1 cellular context compared by ENCODE assay signal in the genomic region with DNA sequence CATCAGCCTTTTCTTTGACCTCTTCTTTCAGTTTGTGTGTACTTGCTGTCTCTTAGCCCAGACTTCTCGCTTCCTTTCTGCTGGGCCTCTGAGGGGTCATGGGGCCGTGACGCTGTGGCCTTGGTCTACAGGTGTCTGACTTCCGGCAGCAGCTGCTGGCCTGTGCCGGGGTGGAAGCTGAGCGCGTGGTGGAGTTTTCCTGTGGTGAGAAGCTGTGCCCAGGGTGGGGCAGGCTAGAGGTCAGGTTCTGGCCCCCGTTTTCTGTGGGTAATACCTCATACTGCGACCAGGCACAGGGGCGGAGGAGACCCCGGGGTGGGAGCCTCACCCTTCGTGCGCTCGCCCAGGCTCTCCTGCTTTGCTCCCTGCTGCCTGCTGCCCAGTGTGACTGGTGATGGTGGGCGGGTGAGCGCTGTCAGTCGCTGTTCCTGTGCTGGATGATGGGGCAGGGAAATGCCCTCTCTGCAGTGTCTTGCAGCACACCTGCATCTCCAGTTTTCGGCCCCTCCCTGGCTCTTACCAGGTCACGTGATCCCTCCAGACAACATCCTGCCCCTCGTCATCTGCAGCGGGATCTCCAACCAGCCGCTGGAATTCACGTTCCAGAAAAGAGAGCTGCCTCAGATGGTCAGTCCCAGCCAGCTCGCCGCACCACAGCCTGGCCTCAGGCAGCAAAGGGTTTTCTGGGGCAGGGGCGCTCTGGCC.
TF ChIP-seq lines count a peak whose summit lies in the region.

No MANE protein-coding gene starts in this region.

TF ChIP-seq in GM12878, 131 proteins besides CTCF, POLR2A, EP300 and RAD21 (continued from another document):
- TF ChIP-seq, protein P1, sequence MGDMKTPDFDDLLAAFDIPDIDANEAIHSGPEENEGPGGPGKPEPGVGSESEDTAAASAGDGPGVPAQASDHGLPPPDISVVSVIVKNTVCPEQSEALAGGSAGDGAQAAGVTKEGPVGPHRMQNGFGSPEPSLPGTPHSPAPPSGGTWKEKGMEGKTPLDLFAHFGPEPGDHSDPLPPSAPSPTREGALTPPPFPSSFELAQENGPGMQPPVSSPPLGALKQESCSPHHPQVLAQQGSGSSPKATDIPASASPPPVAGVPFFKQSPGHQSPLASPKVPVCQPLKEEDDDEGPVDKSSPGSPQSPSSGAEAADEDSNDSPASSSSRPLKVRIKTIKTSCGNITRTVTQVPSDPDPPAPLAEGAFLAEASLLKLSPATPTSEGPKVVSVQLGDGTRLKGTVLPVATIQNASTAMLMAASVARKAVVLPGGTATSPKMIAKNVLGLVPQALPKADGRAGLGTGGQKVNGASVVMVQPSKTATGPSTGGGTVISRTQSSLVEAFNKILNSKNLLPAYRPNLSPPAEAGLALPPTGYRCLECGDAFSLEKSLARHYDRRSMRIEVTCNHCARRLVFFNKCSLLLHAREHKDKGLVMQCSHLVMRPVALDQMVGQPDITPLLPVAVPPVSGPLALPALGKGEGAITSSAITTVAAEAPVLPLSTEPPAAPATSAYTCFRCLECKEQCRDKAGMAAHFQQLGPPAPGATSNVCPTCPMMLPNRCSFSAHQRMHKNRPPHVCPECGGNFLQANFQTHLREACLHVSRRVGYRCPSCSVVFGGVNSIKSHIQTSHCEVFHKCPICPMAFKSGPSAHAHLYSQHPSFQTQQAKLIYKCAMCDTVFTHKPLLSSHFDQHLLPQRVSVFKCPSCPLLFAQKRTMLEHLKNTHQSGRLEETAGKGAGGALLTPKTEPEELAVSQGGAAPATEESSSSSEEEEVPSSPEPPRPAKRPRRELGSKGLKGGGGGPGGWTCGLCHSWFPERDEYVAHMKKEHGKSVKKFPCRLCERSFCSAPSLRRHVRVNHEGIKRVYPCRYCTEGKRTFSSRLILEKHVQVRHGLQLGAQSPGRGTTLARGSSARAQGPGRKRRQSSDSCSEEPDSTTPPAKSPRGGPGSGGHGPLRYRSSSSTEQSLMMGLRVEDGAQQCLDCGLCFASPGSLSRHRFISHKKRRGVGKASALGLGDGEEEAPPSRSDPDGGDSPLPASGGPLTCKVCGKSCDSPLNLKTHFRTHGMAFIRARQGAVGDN (IDR thresholded peaks at IDR 0.05) = peak; percentile 84
- TF ChIP-seq, protein P2, sequence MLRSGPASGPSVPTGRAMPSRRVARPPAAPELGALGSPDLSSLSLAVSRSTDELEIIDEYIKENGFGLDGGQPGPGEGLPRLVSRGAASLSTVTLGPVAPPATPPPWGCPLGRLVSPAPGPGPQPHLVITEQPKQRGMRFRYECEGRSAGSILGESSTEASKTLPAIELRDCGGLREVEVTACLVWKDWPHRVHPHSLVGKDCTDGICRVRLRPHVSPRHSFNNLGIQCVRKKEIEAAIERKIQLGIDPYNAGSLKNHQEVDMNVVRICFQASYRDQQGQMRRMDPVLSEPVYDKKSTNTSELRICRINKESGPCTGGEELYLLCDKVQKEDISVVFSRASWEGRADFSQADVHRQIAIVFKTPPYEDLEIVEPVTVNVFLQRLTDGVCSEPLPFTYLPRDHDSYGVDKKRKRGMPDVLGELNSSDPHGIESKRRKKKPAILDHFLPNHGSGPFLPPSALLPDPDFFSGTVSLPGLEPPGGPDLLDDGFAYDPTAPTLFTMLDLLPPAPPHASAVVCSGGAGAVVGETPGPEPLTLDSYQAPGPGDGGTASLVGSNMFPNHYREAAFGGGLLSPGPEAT (IDR thresholded peaks at IDR 0.05; ENCODE audit: low read depth) = 0 out of 2 replicates have a peak, but pooled peaks have one; percentile 18
- TF ChIP-seq BHLHE40 (IDR thresholded peaks at IDR 0.05; ENCODE audit: borderline replicate concordance in 1 of 2, low read depth in 2 of 2, low read length in 1 of 2) (peak in 1 of 2 experiments; percentile 77; a peak in 2 of 4 replicates), MTA2 (IDR thresholded peaks at IDR 0.05; ENCODE audit: low read depth) (peak; percentile 56; the same call in 1 of the 2 replicates), NR2C1 (IDR thresholded peaks at IDR 0.05) (peak; percentile 50; the same call in 1 of the 2 replicates), PAX5 (IDR thresholded peaks at IDR 0.05; ENCODE audit: borderline replicate concordance, low read depth, low read length) (peak; percentile 70), NR2F1 (conservative IDR thresholded peaks at IDR 0.05) (peak; percentile 90), MEF2B (IDR thresholded peaks at IDR 0.05; ENCODE audit: partially characterized antibody, poor library complexity, severe bottlenecking) (peak; percentile 38), RAD51 (IDR thresholded peaks at IDR 0.05) (peak; percentile 87; the same call in 1 of the 2 replicates)
